8 cellular contexts compared by ENCODE assay signal in genomic region chr5:96629774-96630173, GRCh38. TPM values are rescaled to one million over a fixed set of nuclear protein-coding genes. Genes with fewer than 3 reads are reported as not detected.
DNase-seq lines count a peak whose midpoint lies in the region; ATAC-seq and TF ChIP-seq lines count a peak whose summit lies in the region.

No MANE protein-coding gene starts in this region.

- H3K27ac ChIP-seq in breast epithelium (peak overlapping the region; percentile 62 to 72), spleen (no peak overlapping the region), body of pancreas (no peak overlapping the region)

- H3K9me3 ChIP-seq in breast epithelium (no peaks in the 10 kb centered on the region), spleen (no peaks in the 10 kb centered on the region), body of pancreas (no peaks in the 10 kb centered on the region)

- no peak for TF ChIP-seq CTCF in breast epithelium (IDR thresholded peaks at IDR 0.05)
- TF ChIP-seq CTCF in spleen (IDR thresholded peaks at IDR 0.05 in 8 of 11, conservative IDR thresholded peaks at IDR 0.05 in 3 of 11) = no peak
- no peak for TF ChIP-seq CTCF in body of pancreas (IDR thresholded peaks at IDR 0.05)

- H3K36me3 ChIP-seq in breast epithelium = no peaks in the 10 kb centered on the region
- no peaks in the 10 kb centered on the region for H3K36me3 ChIP-seq in spleen
- no peaks in the 10 kb centered on the region for H3K36me3 ChIP-seq in body of pancreas (replicated peaks in 1 of 2; ENCODE audit: insufficient read depth in 1 of 2, low read depth in 2 of 2)

- H3K4me1 ChIP-seq in breast epithelium (no peaks in the 10 kb centered on the region), spleen (peaks cover 0 to 2% (median 0%) of the 10 kb centered on the region in 6 donors), body of pancreas (no peaks in the 10 kb centered on the region)

- ATAC-seq in HG02759 (IDR thresholded peaks at IDR 0.05; ENCODE audit: unreplicated experiment) (no peak), body of pancreas (no peak)

- no peak for TF ChIP-seq POLR2A in breast epithelium (IDR thresholded peaks at IDR 0.05)
- no peak for TF ChIP-seq POLR2A in spleen (IDR thresholded peaks at IDR 0.05)
- no peak for TF ChIP-seq POLR2A in body of pancreas (IDR thresholded peaks at IDR 0.05)

- 61 to 94% (median 83%) methylated on average over 2 of the region's 2 CpGs for WGBS in spleen, 5 donors
- WGBS in body of pancreas, 2 donors = 47 to 60% methylated on average over 2 of the region's 2 CpGs

- DNase-seq in EH (ENCODE audit: low read depth) (peak; percentile 95), NCI-H226 (peak; percentile 78), breast epithelium (ENCODE audit: low spot score in 2 of 2) (peak in 1 of 2 donors; percentile 66), non-pigmented ciliary epithelial cell (ENCODE audit: low read depth) (peak; percentile 97), spleen (no peak), body of pancreas (no peak)
- no peak for DNase-seq in activated naive CD4-positive, alpha-beta T cell (lab: John Stamatoyannopoulos, UW)

- H3K27me3 ChIP-seq in breast epithelium = no peaks in the 10 kb centered on the region
- peaks cover 0 to 9% (median 0%) of the 10 kb centered on the region in 7 donors for H3K27me3 ChIP-seq in spleen (replicated peaks in 1 of 7)
- no peaks in the 10 kb centered on the region for H3K27me3 ChIP-seq in body of pancreas

- H3K4me3 ChIP-seq in breast epithelium (no peak overlapping the region), spleen (no peak overlapping the region), body of pancreas (no peak overlapping the region)

- intact Hi-C loops in breast epithelium (cut with DNase I; ENCODE audit: low total_unique reads) (no loop called here), spleen (cut with DNase I; ENCODE audit: low total_unique reads) (no loop called here), body of pancreas (cut with DNase I) (no loop called here)

RNA-seq across cellular contexts. Expression of gene CAST, which starts 32.4 kb away (rescaled TPM):
- total RNA-seq in breast epithelium = 100 to 1,000 TPM; 221 to 400 (median 287) TPM
- total RNA-seq in spleen = 100 to 1,000 TPM; 158 to 233 (median 197) TPM
- polyA plus RNA-seq in spleen = 10 to 100 TPM; 30.0 to 48.3 (median 30.4) TPM
- total RNA-seq in body of pancreas = 100 to 1,000 TPM; 130 to 157 TPM

Comparison
In these comparisons a context has a peak if more than half of its experiments do, and no peak if none do; other contexts are left out.
1. DNase-seq: peak in EH (single experiment), NCI-H226 (single experiment) and non-pigmented ciliary epithelial cell (single experiment); none in spleen (single experiment), activated naive CD4-positive, alpha-beta T cell (0 of 4) and body of pancreas (0 of 4).
2. H3K27ac ChIP-seq: peak in breast epithelium (2 of 2); none in spleen (0 of 8) and body of pancreas (0 of 4).